9 cellular contexts compared by ENCODE assay signal in the genomic region with DNA sequence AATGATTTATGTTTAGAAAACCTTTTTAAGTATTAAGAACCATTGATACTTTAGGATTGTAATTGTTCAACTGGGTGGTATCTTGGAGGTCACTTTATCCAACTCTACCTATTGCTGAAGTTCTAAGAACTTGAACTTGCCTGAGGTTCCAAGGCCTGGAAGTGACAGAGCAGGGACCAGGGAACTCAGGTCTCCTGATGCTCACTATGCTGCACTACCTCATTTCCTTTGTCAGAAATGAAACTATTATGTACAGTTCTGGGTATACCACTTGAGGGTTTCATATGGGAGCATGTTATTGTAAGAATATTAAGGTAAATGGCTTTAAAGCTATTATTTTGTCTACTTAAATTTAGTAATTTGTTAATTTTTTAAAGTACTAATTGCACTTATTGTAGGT. TPM values are rescaled to one million over a fixed set of nuclear protein-coding genes. Genes with fewer than 3 reads are reported as not detected.
DNase-seq lines count a peak whose midpoint lies in the region; ATAC-seq, FAIRE-seq and TF ChIP-seq lines count a peak whose summit lies in the region.
"Had no signal": no experiment of that assay in that cellular context is flagged by ENCODE, and none has a peak within 500 bp of the region (broad histone marks: within the 10 kb centered on the region; RNA-seq: fewer than 3 reads in every experiment).

No MANE protein-coding gene starts in this region.

- TF ChIP-seq POLR2A in NB4 (IDR thresholded peaks at IDR 0.05; ENCODE audit: extremely low read depth, insufficient read length) (no peak), stomach (IDR thresholded peaks at IDR 0.05) (no peak), transverse colon (IDR thresholded peaks at IDR 0.05) (no peak)

- dilution Hi-C loops in keratinocyte (cut with MboI; ENCODE audit: extremely low pct_ligation_motif_present, low sequenced_read_pairs): no loop called here

- in situ Hi-C loops in transverse colon (cut with MboI; ENCODE audit: low pct_ligation_motif_present in 1 of 4, low pct_unique_long_range_greater_than_20kb in 1 of 4, low sequenced_read_pairs in 3 of 4): no loop called here

- H3K9me1 ChIP-seq in keratinocyte (ENCODE audit: control insufficient read depth, extremely low read depth, insufficient read depth, low read length): no peaks in the 10 kb centered on the region

- H3K27ac ChIP-seq in keratinocyte (ENCODE audit: control insufficient read depth, insufficient read depth, low read length): no peak overlapping the region
- no peak overlapping the region for H3K27ac ChIP-seq in stomach
- no peak overlapping the region for H3K27ac ChIP-seq in transverse colon

- TF ChIP-seq EP300 in stomach (IDR thresholded peaks at IDR 0.05) (no peak), transverse colon (IDR thresholded peaks at IDR 0.05; ENCODE audit: low read depth) (no peak)

- H4K20me1 ChIP-seq in keratinocyte (ENCODE audit: control insufficient read depth, extremely low read depth, insufficient read depth, low read length): no peaks in the 10 kb centered on the region

- no peak overlapping the region for H2AFZ ChIP-seq in keratinocyte (ENCODE audit: control insufficient read depth, low read length)

- H3K9me3 ChIP-seq in keratinocyte (ENCODE audit: control insufficient read depth, low read depth, low read length) (no peaks in the 10 kb centered on the region), stomach (no peaks in the 10 kb centered on the region), transverse colon (no peaks in the 10 kb centered on the region)

- H3K27me3 ChIP-seq in keratinocyte (ENCODE audit: control insufficient read depth, extremely low read depth, insufficient read depth, low read length) (no peaks in the 10 kb centered on the region), stomach (no peaks in the 10 kb centered on the region), transverse colon (no peaks in the 10 kb centered on the region)

- ATAC-seq in GM18508 (IDR thresholded peaks at IDR 0.05; ENCODE audit: insufficient read depth, unreplicated experiment) (peak; percentile 39), GM21529 (IDR thresholded peaks at IDR 0.05; ENCODE audit: unreplicated experiment) (peak; percentile 41)

- no peak for FAIRE-seq in keratinocyte (lab: Jason Lieb, UNC)

- H3K79me2 ChIP-seq in keratinocyte (ENCODE audit: control insufficient read depth, insufficient read depth, low read length): peaks cover 60% of the 10 kb centered on the region

- no peak overlapping the region for H3K9ac ChIP-seq in keratinocyte (ENCODE audit: control insufficient read depth, extremely low read depth, insufficient read depth, low read length)

- TF ChIP-seq CTCF in NB4 (IDR thresholded peaks at IDR 0.05; ENCODE audit: low read depth, low read length): no peak
- no peak for TF ChIP-seq CTCF in keratinocyte (optimal IDR thresholded peaks at IDR 0.05 in 1 of 3, IDR thresholded peaks at IDR 0.05 in 1 of 3, conservative IDR thresholded peaks at IDR 0.05 in 1 of 3; ENCODE audit: extremely low read depth in 1 of 3, insufficient read depth in 2 of 3, low read length in 3 of 3)
- no peak for TF ChIP-seq CTCF in stomach (IDR thresholded peaks at IDR 0.05)
- TF ChIP-seq CTCF in transverse colon (IDR thresholded peaks at IDR 0.05): no peak

- H3K4me3 ChIP-seq in NB4 (ENCODE audit: low read depth, low read length) (peak overlapping the region; percentile 12), keratinocyte (ENCODE audit: control insufficient read depth in 2 of 3, extremely low read depth in 1 of 3, insufficient read depth in 2 of 3, low read depth in 1 of 3, low read length in 3 of 3) (no peak overlapping the region), stomach (no peak overlapping the region), transverse colon (no peak overlapping the region)

- intact Hi-C loops in stomach (cut with DNase I; ENCODE audit: low total_unique reads): no loop called here
- intact Hi-C loops in transverse colon (cut with DNase I; ENCODE audit: low total_unique reads): no loop called here

- peak overlapping the region; percentile 39 for H3K4me2 ChIP-seq in keratinocyte (ENCODE audit: control insufficient read depth, extremely low read depth, insufficient read depth, low read depth, low read length)

- DNase-seq in NB4 (ENCODE audit: low read depth) (peak; percentile 31), keratinocyte (ENCODE audit: low read depth, low spot score) (no peak), stomach (no peak), DMS53 treated with DMSO at 0.1 percent for 48 hours (lab: John Stamatoyannopoulos, UW; ENCODE audit: unreplicated experiment) (no peak), NCI-H1048 (lab: John Stamatoyannopoulos, UW) (no peak), transverse colon (no peak)
- DNase-seq: activated effector memory CD4-positive, alpha-beta T cell treated with anti-CD3 and anti-CD28 coated beads, Interleukin-2, amount 50 U/mL, for 16 hours had no signal

- no peaks in the 10 kb centered on the region for H3K36me3 ChIP-seq in keratinocyte (ENCODE audit: control insufficient read depth in 2 of 2, extremely low read depth in 1 of 2, insufficient read depth in 2 of 2, low read length in 2 of 2)
- H3K36me3 ChIP-seq in stomach: no peaks in the 10 kb centered on the region
- no peaks in the 10 kb centered on the region for H3K36me3 ChIP-seq in transverse colon

- peaks cover 4% of the 10 kb centered on the region for H3K4me1 ChIP-seq in keratinocyte (ENCODE audit: control insufficient read depth, extremely low read depth, insufficient read depth, low read length)
- H3K4me1 ChIP-seq in stomach: peaks cover 24 to 60% (median 46%) of the 10 kb centered on the region in 4 donors
- peaks cover 3 to 43% (median 27%) of the 10 kb centered on the region in 4 donors for H3K4me1 ChIP-seq in transverse colon

RNA-seq across cellular contexts. Expression of gene MBD5, which starts 3.0 kb away (rescaled TPM):
- 15.0 to 21.3 TPM (median 20.1 TPM) in 3 replicates for polyA plus RNA-seq in keratinocyte
- 6.9 TPM for polyA plus RNA-seq in keratinocyte (2011; ENCODE audit: low read depth)
- 7.6 and 13.7 TPM in 2 replicates for polyA plus RNA-seq in keratinocyte (2011; cell fraction: cytosol; rRNA removed)
- 17.5 and 23.3 TPM in 2 replicates for polyA plus RNA-seq in keratinocyte (2011; cell fraction: nucleus; rRNA removed)
- 8.6 and 10.6 TPM in 2 replicates for polyA plus RNA-seq in keratinocyte (2012; ENCODE audit: low replicate concordance)
- polyA minus RNA-seq in keratinocyte: 45.5 to 54.8 TPM (median 54.6 TPM) in 3 replicates
- 8.8 TPM for polyA minus RNA-seq in keratinocyte (2011; cell fraction: cytosol; rRNA and poly(A)+ RNA removed)
- 48.9 and 102 TPM in 2 replicates for polyA minus RNA-seq in keratinocyte (2011; cell fraction: nucleus; rRNA and poly(A)+ RNA removed)
- total RNA-seq in stomach: 100 to 1,000 TPM in 2 of 5 donors, 10 to 100 TPM in 2, 1 to 10 TPM in 1; 6.1 to 173 (median 72.9) TPM
- polyA plus RNA-seq in stomach: 1 to 10 TPM; 3.2 to 6.6 (median 5.0) TPM
- total RNA-seq in transverse colon: 10 to 100 TPM; 29.9 to 67.3 (median 52.6) TPM

RNA-seq across cellular contexts. Expression of gene ORC4, which starts 3.3 kb away (rescaled TPM):
- 31.6 to 62.4 TPM (median 47.1 TPM) in 3 replicates for polyA plus RNA-seq in keratinocyte
- polyA plus RNA-seq in keratinocyte (2011; ENCODE audit: low read depth): 24.6 TPM
- polyA plus RNA-seq in keratinocyte (2011; cell fraction: cytosol; rRNA removed): 28.4 and 61.5 TPM in 2 replicates
- 35.7 and 61.5 TPM in 2 replicates for polyA plus RNA-seq in keratinocyte (2011; cell fraction: nucleus; rRNA removed)
- polyA plus RNA-seq in keratinocyte (2012; ENCODE audit: low replicate concordance): 30.8 and 32.7 TPM in 2 replicates
- polyA minus RNA-seq in keratinocyte: 2.6 to 28.0 TPM (median 12.6 TPM) in 3 replicates
- 23.0 TPM for polyA minus RNA-seq in keratinocyte (2011; cell fraction: cytosol; rRNA and poly(A)+ RNA removed)
- polyA minus RNA-seq in keratinocyte (2011; cell fraction: nucleus; rRNA and poly(A)+ RNA removed): 16.2 and 34.4 TPM in 2 replicates
- total RNA-seq in stomach: 10 to 100 TPM in 3 of 5 donors, 1 to 10 TPM in 2; 4.9 to 86.1 (median 40.9) TPM
- polyA plus RNA-seq in stomach: 10 to 100 TPM in 1 of 3 donors, 1 to 10 TPM in 2; 7.5 to 10.4 (median 8.8) TPM
- total RNA-seq in transverse colon: 10 to 100 TPM in 3 of 4 donors, 1 to 10 TPM in 1; 5.2 to 65.3 (median 50.1) TPM
